In genomic region chr3:195044411-195044810, GRCh38 we compare ENCODE assay signal across 32 cellular contexts.
"Had no signal": no experiment of that assay in that cellular context is flagged by ENCODE, and none has a peak within 500 bp of the region (broad histone marks: within the 10 kb centered on the region; RNA-seq: fewer than 3 reads in every experiment).

No MANE protein-coding gene starts in this region.

- H3K4me3 ChIP-seq: adrenal gland, K562, Peyer's patch, SJSA1 had no signal

- H3K4me1 ChIP-seq: adrenal gland, Peyer's patch, SJSA1 had no signal

- H3K27me3 Mint-ChIP-seq: activated B cell treated with CpG ODN at 0.5 μM for 24 hours; activated CD4-positive, alpha-beta T cell treated with anti-CD3 and anti-CD28 coated beads, Interleukin-2, amount 10 ng/mL, durations not matched to agents 24 days and 14 days; activated CD8-positive, alpha-beta T cell treated with anti-CD3 and anti-CD28 coated beads for 36 hours had no signal

- H3K36me3 Mint-ChIP-seq: activated naive CD4-positive, alpha-beta T cell treated with anti-CD3 and anti-CD28 coated beads, Interleukin-2, amount 50 U/mL, for 72 hours; brain had no signal

- H3K27me3 ChIP-seq: adrenal gland, Peyer's patch, SJSA1 had no signal

- ATAC-seq: activated CD8-positive, alpha-beta T cell treated with anti-CD3 and anti-CD28 coated beads for 36 hours; activated naive CD4-positive, alpha-beta T cell treated with anti-CD3 and anti-CD28 coated beads, Interleukin-2, amount 50 U/mL, for 72 hours; activated T-cell treated with anti-CD3 and anti-CD28 coated beads, Interleukin-2, amount 50 U/mL, for 72 hours; activated T-helper 17 cell treated with anti-CD3 and anti-CD28 coated beads, Interleukin-2, amount 50 U/mL, for 72 hours; K562; PC-3 had no signal

- DNase-seq: activated B cell treated with CpG ODN at 0.5 μM for 24 hours; activated CD4-positive, alpha-beta T cell treated with anti-CD3 and anti-CD28 coated beads, Interleukin-2, amount 10 ng/mL, durations not matched to agents 24 days and 14 days; activated CD4-positive, alpha-beta T cell treated with anti-CD3 and anti-CD28 coated beads, Interleukin-2, amount 50 U/mL, for 4 hours; activated CD8-positive, alpha-beta T cell treated with anti-CD3 and anti-CD28 coated beads for 36 hours; activated gamma-delta T cell treated with Interleukin-2 at 50 U/mL for 16 hours; activated naive CD4-positive, alpha-beta T cell treated with anti-CD3 and anti-CD28 coated beads for 36 hours; activated T-cell treated with anti-CD3 and anti-CD28 coated beads, Interleukin-2, amount 50 U/mL, for 1 hour; activated T-cell treated with anti-CD3 and anti-CD28 coated beads, Interleukin-2, amount 50 U/mL, for 72 hours; adrenal gland; IMR-90; Karpas-422; NCI-H1105; NCI-H1436; NCI-H1694; NCI-H1930; NCI-H2081 treated with DMSO at 0.1 percent for 48 hours; NCI-H226; NCI-H526; NCI-H748 treated with DMSO at 0.1 percent for 48 hours; NK-92 treated with Interleukin-12 subunit alpha and Interleukin-12 subunit beta, amount 100 ng/mL, for 24 hours; PC-3; RPMI8226; SHP77 treated with DMSO at 0.1 percent for 48 hours; SK-N-SH had no signal

- H3K36me3 ChIP-seq: adrenal gland, Peyer's patch, SJSA1 had no signal

- H3K9me3 Mint-ChIP-seq: activated B cell treated with CpG ODN at 0.5 μM for 24 hours; activated CD4-positive, alpha-beta T cell treated with anti-CD3 and anti-CD28 coated beads, Interleukin-2, amount 10 ng/mL, durations not matched to agents 24 days and 14 days; activated CD8-positive, alpha-beta T cell treated with anti-CD3 and anti-CD28 coated beads for 36 hours; activated naive CD4-positive, alpha-beta T cell treated with anti-CD3 and anti-CD28 coated beads for 36 hours; activated naive CD4-positive, alpha-beta T cell treated with anti-CD3 and anti-CD28 coated beads, Interleukin-2, amount 50 U/mL, for 72 hours; activated T-cell treated with anti-CD3 and anti-CD28 coated beads, Interleukin-2, amount 50 U/mL, for 72 hours; activated T-helper 17 cell treated with anti-CD3 and anti-CD28 coated beads, Interleukin-2, amount 50 U/mL, for 72 hours; brain; T-helper 1 cell treated with Interleukin-12 subunit alpha and Interleukin-12 subunit beta and Interleukin-4 antibody, amounts not matched to agents 30 μg/mL and 1 μg/mL, for 36 hours; T-helper 2 cell treated with Interferon-gamma antibody and Interleukin-4, amounts not matched to agents 5 μg/mL and 100 μg/mL, for 36 hours had no signal

- H3K9me3 ChIP-seq: adrenal gland, Peyer's patch, SJSA1, SK-N-SH had no signal

- H3K4me1 Mint-ChIP-seq: activated CD4-positive, alpha-beta T cell treated with anti-CD3 and anti-CD28 coated beads, Interleukin-2, amount 10 ng/mL, durations not matched to agents 24 days and 14 days; activated T-helper 17 cell treated with anti-CD3 and anti-CD28 coated beads, Interleukin-2, amount 50 U/mL, for 72 hours had no signal

- H3K4me3 Mint-ChIP-seq: activated B cell treated with CpG ODN at 0.5 μM for 24 hours; activated CD4-positive, alpha-beta T cell treated with anti-CD3 and anti-CD28 coated beads, Interleukin-2, amount 10 ng/mL, durations not matched to agents 24 days and 14 days; activated CD8-positive, alpha-beta T cell treated with anti-CD3 and anti-CD28 coated beads for 36 hours; activated naive CD4-positive, alpha-beta T cell treated with anti-CD3 and anti-CD28 coated beads for 36 hours; activated T-cell treated with anti-CD3 and anti-CD28 coated beads, Interleukin-2, amount 50 U/mL, for 72 hours; activated T-helper 17 cell treated with anti-CD3 and anti-CD28 coated beads, Interleukin-2, amount 50 U/mL, for 72 hours; brain; T-helper 1 cell treated with Interleukin-12 subunit alpha and Interleukin-12 subunit beta and Interleukin-4 antibody, amounts not matched to agents 30 μg/mL and 1 μg/mL, for 36 hours; T-helper 2 cell treated with Interferon-gamma antibody and Interleukin-4, amounts not matched to agents 5 μg/mL and 100 μg/mL, for 36 hours had no signal

- H3K27ac Mint-ChIP-seq: activated B cell treated with CpG ODN at 0.5 μM for 24 hours; activated CD4-positive, alpha-beta T cell treated with anti-CD3 and anti-CD28 coated beads, Interleukin-2, amount 10 ng/mL, durations not matched to agents 24 days and 14 days; activated CD8-positive, alpha-beta T cell treated with anti-CD3 and anti-CD28 coated beads for 36 hours; activated naive CD4-positive, alpha-beta T cell treated with anti-CD3 and anti-CD28 coated beads for 36 hours; activated naive CD4-positive, alpha-beta T cell treated with anti-CD3 and anti-CD28 coated beads, Interleukin-2, amount 50 U/mL, for 72 hours; activated T-cell treated with anti-CD3 and anti-CD28 coated beads, Interleukin-2, amount 50 U/mL, for 72 hours; activated T-helper 17 cell treated with anti-CD3 and anti-CD28 coated beads, Interleukin-2, amount 50 U/mL, for 72 hours; T-helper 1 cell treated with Interleukin-12 subunit alpha and Interleukin-12 subunit beta and Interleukin-4 antibody, amounts not matched to agents 30 μg/mL and 1 μg/mL, for 36 hours; T-helper 2 cell treated with Interferon-gamma antibody and Interleukin-4, amounts not matched to agents 5 μg/mL and 100 μg/mL, for 36 hours had no signal

- H3K27ac ChIP-seq: adrenal gland, Peyer's patch, SJSA1 had no signal
